27 cellular contexts compared by ENCODE assay signal in the genomic region with DNA sequence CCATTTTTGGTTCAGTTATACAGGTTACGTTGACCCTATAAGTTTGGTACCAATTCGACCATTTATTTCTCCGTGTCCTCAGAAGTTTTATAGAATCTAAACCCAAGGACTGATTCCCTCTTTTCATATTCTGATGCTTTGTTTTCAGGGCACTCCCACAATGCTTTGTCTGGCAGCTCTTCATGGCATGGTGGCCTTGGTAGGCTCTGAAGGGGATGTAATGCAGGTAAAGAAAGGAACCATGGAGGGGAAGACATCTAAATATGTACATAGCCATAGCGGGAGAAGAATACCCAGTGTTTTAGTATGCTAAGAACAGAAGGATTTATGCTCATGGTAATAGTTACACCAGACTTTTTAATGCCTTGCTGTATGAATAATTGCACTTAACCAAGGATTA.
"Had no signal": no experiment of that assay in that cellular context is flagged by ENCODE, and none has a peak within 500 bp of the region (broad histone marks: within the 10 kb centered on the region; RNA-seq: fewer than 3 reads in every experiment).

No MANE protein-coding gene starts in this region.

- H3K9me3 ChIP-seq: ascending aorta, body of pancreas, MG63 had no signal

- H3K36me3 ChIP-seq: ascending aorta, MG63 had no signal

- H3K4me1 Mint-ChIP-seq: activated CD4-positive, alpha-beta T cell treated with anti-CD3 and anti-CD28 coated beads, Interleukin-2, amount 10 ng/mL, durations not matched to agents 7 days and 5 days; activated naive CD8-positive, alpha-beta T cell treated with anti-CD3 and anti-CD28 coated beads, Interleukin-2, amount 50 U/mL, for 24 hours had no signal

- H3K9me3 Mint-ChIP-seq: activated CD4-positive, alpha-beta memory T cell treated with anti-CD3 and anti-CD28 coated beads for 36 hours; activated CD4-positive, alpha-beta T cell treated with anti-CD3 and anti-CD28 coated beads, Interleukin-2, amount 10 ng/mL, durations not matched to agents 7 days and 5 days; activated naive CD4-positive, alpha-beta T cell treated with anti-CD3 and anti-CD28 coated beads, Interleukin-2, amount 50 U/mL, for 72 hours; activated naive CD8-positive, alpha-beta T cell treated with anti-CD3 and anti-CD28 coated beads, Interleukin-2, amount 50 U/mL, for 24 hours; activated T-cell treated with anti-CD3 and anti-CD28 coated beads, Interleukin-2, amount 50 U/mL, for 4 hours had no signal

- H3K27me3 ChIP-seq: ascending aorta, body of pancreas, MG63 had no signal

- H3K27me3 Mint-ChIP-seq: activated CD4-positive, alpha-beta memory T cell treated with anti-CD3 and anti-CD28 coated beads for 36 hours; activated CD4-positive, alpha-beta T cell treated with anti-CD3 and anti-CD28 coated beads, Interleukin-2, amount 10 ng/mL, durations not matched to agents 7 days and 5 days; activated naive CD8-positive, alpha-beta T cell treated with anti-CD3 and anti-CD28 coated beads, Interleukin-2, amount 50 U/mL, for 24 hours had no signal

- H3K27ac ChIP-seq: ascending aorta, body of pancreas had no signal

- DNase-seq: activated CD4-positive, alpha-beta memory T cell treated with anti-CD3 and anti-CD28 coated beads for 36 hours; activated CD4-positive, alpha-beta T cell treated with anti-CD3 and anti-CD28 coated beads, Interleukin-2, amount 10 ng/mL, durations not matched to agents 7 days and 5 days; activated CD4-positive, CD25-positive, alpha-beta regulatory T cell; activated CD8-positive, alpha-beta memory T cell treated with anti-CD3 and anti-CD28 coated beads for 24 hours; activated effector memory CD4-positive, alpha-beta T cell treated with anti-CD3 and anti-CD28 coated beads, Interleukin-2, amount 50 U/mL, for 16 hours; activated naive CD4-positive, alpha-beta T cell treated with Interleukin-2 at 50 U/mL for 16 hours; activated naive CD8-positive, alpha-beta T cell treated with anti-CD3 and anti-CD28 coated beads, Interleukin-2, amount 50 U/mL, for 24 hours; activated T-cell treated with anti-CD3 and anti-CD28 coated beads, Interleukin-2, amount 50 U/mL, for 4 hours; amniotic stem cell; body of pancreas; central memory CD4-positive, alpha-beta T cell; MG63; NCI-H1105 treated with DMSO at 0.1 percent for 48 hours; NCI-H1436 treated with DMSO at 0.1 percent for 48 hours; NCI-H187; NCI-H2081 treated with DMSO at 0.1 percent for 48 hours; NCI-H446; NCI-H524; PC-3; SHP77; T-helper 2 cell; T1000 had no signal

- FAIRE-seq: bronchial epithelial cell, RCC 7860, TTC549 had no signal

- H3K4me3 Mint-ChIP-seq: activated CD4-positive, alpha-beta memory T cell treated with anti-CD3 and anti-CD28 coated beads for 36 hours; activated CD4-positive, alpha-beta T cell treated with anti-CD3 and anti-CD28 coated beads, Interleukin-2, amount 10 ng/mL, durations not matched to agents 7 days and 5 days; activated naive CD8-positive, alpha-beta T cell treated with anti-CD3 and anti-CD28 coated beads, Interleukin-2, amount 50 U/mL, for 24 hours; activated T-cell treated with anti-CD3 and anti-CD28 coated beads, Interleukin-2, amount 50 U/mL, for 4 hours had no signal

- H3K4me1 ChIP-seq: body of pancreas had no signal

- H3K27ac Mint-ChIP-seq: activated CD4-positive, alpha-beta memory T cell treated with anti-CD3 and anti-CD28 coated beads for 36 hours; activated CD4-positive, alpha-beta T cell treated with anti-CD3 and anti-CD28 coated beads, Interleukin-2, amount 10 ng/mL, durations not matched to agents 7 days and 5 days; activated naive CD8-positive, alpha-beta T cell treated with anti-CD3 and anti-CD28 coated beads, Interleukin-2, amount 50 U/mL, for 24 hours had no signal

- ATAC-seq: activated naive CD4-positive, alpha-beta T cell treated with anti-CD3 and anti-CD28 coated beads, Interleukin-2, amount 50 U/mL, for 72 hours; activated naive CD8-positive, alpha-beta T cell treated with anti-CD3 and anti-CD28 coated beads, Interleukin-2, amount 50 U/mL, for 24 hours; activated T-cell treated with anti-CD3 and anti-CD28 coated beads, Interleukin-2, amount 50 U/mL, for 4 hours; body of pancreas; PC-3 had no signal

- H3K4me3 ChIP-seq: ascending aorta, body of pancreas, MG63 had no signal
